Comparison of ENCODE assay signal across 9 cellular contexts in the genomic region with DNA sequence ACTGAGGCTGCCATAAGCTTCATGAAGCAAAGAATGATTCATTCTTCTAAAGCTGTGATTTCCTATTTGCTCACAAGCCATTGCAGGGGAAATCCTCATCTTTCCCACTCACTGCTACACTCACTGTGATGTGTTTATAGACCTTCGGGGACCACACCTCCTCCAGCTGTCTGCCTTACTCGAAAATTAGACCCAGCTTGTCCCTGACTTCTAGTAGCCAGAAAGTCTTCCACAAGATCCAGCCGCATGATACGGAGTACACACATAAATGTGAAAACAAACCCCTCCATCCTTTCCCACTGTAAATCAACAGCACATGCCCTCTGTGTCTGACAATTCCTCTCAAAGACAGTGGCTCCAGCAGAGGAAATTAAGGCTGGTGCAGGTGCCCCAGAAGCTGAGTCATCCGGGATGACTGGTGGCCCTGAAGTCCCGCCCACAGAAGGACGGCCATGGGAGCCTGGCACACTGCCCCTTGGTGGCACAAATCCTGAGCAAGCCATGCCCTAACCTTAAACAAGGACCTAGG.
A peak's percentile ranks its signal among the peaks of the same experiment; 100 is the strongest.
DNase-seq lines count a peak whose midpoint lies in the region; ATAC-seq and TF ChIP-seq lines count a peak whose summit lies in the region.
"Had no signal": no experiment of that assay in that cellular context is flagged by ENCODE, and none has a peak within 500 bp of the region (broad histone marks: within the 10 kb centered on the region; RNA-seq: fewer than 3 reads in every experiment).

No MANE protein-coding gene starts in this region.

- H3K36me3 Mint-ChIP-seq in Caco-2 (ENCODE audit: insufficient read depth, unreplicated experiment): peaks cover 43% of the 10 kb centered on the region
- no peaks in the 10 kb centered on the region for H3K36me3 Mint-ChIP-seq in dendritic cell treated with granulocyte-macrophage colony-stimulating factor and Interleukin-4, amounts not matched to agents 40 ng/mL and 50 ng/mL, for 4 days (ENCODE audit: low read depth)
- H3K36me3 Mint-ChIP-seq in effector memory CD8-positive, alpha-beta T cell (ENCODE audit: insufficient read depth): no peaks in the 10 kb centered on the region
- H3K36me3 Mint-ChIP-seq in activated naive CD4-positive, alpha-beta T cell treated with anti-CD3 and anti-CD28 coated beads, Interleukin-2, amount 10 ng/mL, durations not matched to agents 7 days and 5 days: no peaks in the 10 kb centered on the region

- no peaks in the 10 kb centered on the region for H3K27me3 Mint-ChIP-seq in Caco-2 (ENCODE audit: insufficient read depth, unreplicated experiment)
- peaks cover 4% of the 10 kb centered on the region for H3K27me3 Mint-ChIP-seq in dendritic cell treated with granulocyte-macrophage colony-stimulating factor and Interleukin-4, amounts not matched to agents 40 ng/mL and 50 ng/mL, for 4 days
- peaks cover 51 to 54% of the 10 kb centered on the region in 2 donors for H3K27me3 Mint-ChIP-seq in effector memory CD8-positive, alpha-beta T cell
- peaks cover 21% of the 10 kb centered on the region for H3K27me3 Mint-ChIP-seq in activated naive CD4-positive, alpha-beta T cell treated with anti-CD3 and anti-CD28 coated beads, Interleukin-2, amount 10 ng/mL, durations not matched to agents 7 days and 5 days

- CTCF ChIA-PET in Caco-2 (lab: Charles Lee): no interaction called here
- CTCF ChIA-PET in activated naive CD4-positive, alpha-beta T cell treated with anti-CD3 and anti-CD28 coated beads, Interleukin-2, amount 10 ng/mL, durations not matched to agents 7 days and 5 days (lab: Charles Lee): interaction anchor here (1.6 to 1.7 kb wide), 2 partner anchors 9 to 49 kb away, joined by 4 to 5 read pairs; no protein-coding TSS in a partner anchor

- no TSS peak for BruUV-seq in Caco-2 (replicated peaks; lab: Mats Ljungman, UMichigan)

- H3K9me3 Mint-ChIP-seq in Caco-2 (ENCODE audit: unreplicated experiment): no peaks in the 10 kb centered on the region
- no peaks in the 10 kb centered on the region for H3K9me3 Mint-ChIP-seq in dendritic cell treated with granulocyte-macrophage colony-stimulating factor and Interleukin-4, amounts not matched to agents 40 ng/mL and 50 ng/mL, for 4 days
- no peaks in the 10 kb centered on the region for H3K9me3 Mint-ChIP-seq in effector memory CD8-positive, alpha-beta T cell
- no peaks in the 10 kb centered on the region for H3K9me3 Mint-ChIP-seq in activated naive CD4-positive, alpha-beta T cell treated with anti-CD3 and anti-CD28 coated beads, Interleukin-2, amount 10 ng/mL, durations not matched to agents 7 days and 5 days

- peak overlapping the region; percentile 31 for H3K27ac Mint-ChIP-seq in Caco-2 (ENCODE audit: unreplicated experiment)
- no peak overlapping the region for H3K27ac Mint-ChIP-seq in dendritic cell treated with granulocyte-macrophage colony-stimulating factor and Interleukin-4, amounts not matched to agents 40 ng/mL and 50 ng/mL, for 4 days
- H3K27ac Mint-ChIP-seq in effector memory CD8-positive, alpha-beta T cell: no peak overlapping the region
- no peak overlapping the region for H3K27ac Mint-ChIP-seq in activated naive CD4-positive, alpha-beta T cell treated with anti-CD3 and anti-CD28 coated beads, Interleukin-2, amount 10 ng/mL, durations not matched to agents 7 days and 5 days

- ATAC-seq in effector memory CD8-positive, alpha-beta T cell (replicated peaks): no peak
- ATAC-seq in GM18873 (IDR thresholded peaks at IDR 0.05; ENCODE audit: low FRiP score, unreplicated experiment): no peak
- ATAC-seq: right cardiac atrium had no signal

- no peaks in the 10 kb centered on the region for H3K9me3 ChIP-seq in Caco-2

- H3K4me1 ChIP-seq in Caco-2: no peaks in the 10 kb centered on the region

- H3K4me3 ChIP-seq in Caco-2 (ENCODE audit: low read depth, low read length): no peak overlapping the region
- no peak overlapping the region for H3K4me3 ChIP-seq in LNCaP clone FGC (ENCODE audit: low read depth, low read length)

- intact Hi-C loops in Caco-2 (cut with micrococcal nuclease; ENCODE audit: unreplicated experiment): no loop called here
- intact Hi-C loops in dendritic cell treated with granulocyte-macrophage colony-stimulating factor and Interleukin-4, amounts not matched to agents 40 ng/mL and 50 ng/mL, for 4 days (cut with micrococcal nuclease): loop anchor here (5.0 kb wide), 1 partner anchor 927 kb away; no protein-coding TSS in a partner anchor

- H3K4me3 Mint-ChIP-seq in Caco-2 (ENCODE audit: unreplicated experiment): no peak overlapping the region
- H3K4me3 Mint-ChIP-seq in dendritic cell treated with granulocyte-macrophage colony-stimulating factor and Interleukin-4, amounts not matched to agents 40 ng/mL and 50 ng/mL, for 4 days: peak overlapping the region; percentile 15
- no peak overlapping the region for H3K4me3 Mint-ChIP-seq in effector memory CD8-positive, alpha-beta T cell
- H3K4me3 Mint-ChIP-seq in activated naive CD4-positive, alpha-beta T cell treated with anti-CD3 and anti-CD28 coated beads, Interleukin-2, amount 10 ng/mL, durations not matched to agents 7 days and 5 days: no peak overlapping the region

- H3K27me3 ChIP-seq in Caco-2 (replicated peaks; ENCODE audit: control insufficient read depth, insufficient read depth, low read length): no peaks in the 10 kb centered on the region

- POLR2A ChIA-PET in Caco-2 (lab: Charles Lee): no interaction called here

- H3K4me1 Mint-ChIP-seq in Caco-2 (ENCODE audit: low read depth, unreplicated experiment): no peaks in the 10 kb centered on the region
- H3K4me1 Mint-ChIP-seq in dendritic cell treated with granulocyte-macrophage colony-stimulating factor and Interleukin-4, amounts not matched to agents 40 ng/mL and 50 ng/mL, for 4 days (ENCODE audit: low read depth): peaks cover 21% of the 10 kb centered on the region
- H3K4me1 Mint-ChIP-seq in effector memory CD8-positive, alpha-beta T cell (ENCODE audit: low read depth in 2 of 2): no peaks in the 10 kb centered on the region
- H3K4me1 Mint-ChIP-seq in activated naive CD4-positive, alpha-beta T cell treated with anti-CD3 and anti-CD28 coated beads, Interleukin-2, amount 10 ng/mL, durations not matched to agents 7 days and 5 days: peaks cover 3% of the 10 kb centered on the region

- DNase-seq in Caco-2: no peak
- DNase-seq in LNCaP clone FGC (ENCODE audit: low read depth): peak; percentile 53
- DNase-seq in pulmonary artery endothelial cell (ENCODE audit: low read depth, low spot score): peak; percentile 4
- no peak for DNase-seq in effector memory CD8-positive, alpha-beta T cell
- DNase-seq in GM19240 (ENCODE audit: insufficient read length, low spot score): no peak
- no peak for DNase-seq in activated naive CD4-positive, alpha-beta T cell treated with anti-CD3 and anti-CD28 coated beads, Interleukin-2, amount 10 ng/mL, durations not matched to agents 7 days and 5 days

- no peaks in the 10 kb centered on the region; the same call in 1 of the 2 replicates for H3K36me3 ChIP-seq in Caco-2 (ENCODE audit: control insufficient read depth, insufficient read depth, low read length)

- TF ChIP-seq CTCF in Caco-2 (IDR thresholded peaks at IDR 0.05; ENCODE audit: insufficient read depth in 1 of 2, low read depth in 1 of 2, low read length in 1 of 2, severe bottlenecking in 1 of 2, unreplicated experiment in 1 of 2) (no peak), LNCaP clone FGC (IDR thresholded peaks at IDR 0.05; ENCODE audit: control insufficient read depth, extremely low read depth, insufficient read depth) (no peak)

Comparison
In these comparisons a context has a peak if more than half of its experiments do, and no peak if none do; other contexts are left out.
1. DNase-seq: peak in LNCaP clone FGC (single experiment) and pulmonary artery endothelial cell (single experiment); none in Caco-2 (0 of 2), effector memory CD8-positive, alpha-beta T cell (0 of 3), GM19240 (single experiment) and activated naive CD4-positive, alpha-beta T cell treated with anti-CD3 and anti-CD28 coated beads, Interleukin-2, amount 10 ng/mL, durations not matched to agents 7 days and 5 days (single experiment).